ENCODE assay signal across 8 cellular contexts in the genomic region with DNA sequence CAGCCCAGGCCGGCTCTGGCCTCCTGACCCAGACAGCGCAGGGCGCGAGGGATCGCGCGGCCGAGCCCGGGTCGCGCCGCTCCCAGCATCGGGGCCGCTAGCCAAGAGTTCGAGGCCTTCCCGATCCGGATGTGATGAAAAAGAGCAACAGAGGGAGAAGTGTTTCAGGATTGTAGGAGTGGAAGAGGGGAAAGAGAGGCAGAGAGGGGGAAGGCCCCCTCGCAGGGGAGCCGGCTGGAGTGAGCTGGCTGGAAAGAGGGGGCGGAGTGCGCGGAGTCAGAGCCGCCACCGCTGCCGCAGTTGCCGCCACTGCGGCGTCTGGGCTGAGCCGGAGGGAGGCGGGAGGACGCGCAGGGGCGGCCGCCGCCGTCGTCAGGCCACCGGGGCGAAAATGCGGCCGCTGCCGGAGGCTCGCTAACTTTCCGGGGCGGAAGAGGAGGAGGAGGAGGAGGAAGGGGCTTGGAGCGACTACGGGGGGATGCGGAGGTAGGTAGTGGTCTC. TPM values are rescaled to one million over a fixed set of nuclear protein-coding genes. Genes with fewer than 3 reads are reported as not detected.
DNase-seq lines count a peak whose midpoint lies in the region; FAIRE-seq and TF ChIP-seq lines count a peak whose summit lies in the region.

No MANE protein-coding gene starts in this region.

- peaks cover 43% of the 10 kb centered on the region for H3K79me2 ChIP-seq in MM.1S (ENCODE audit: low read length)
- no peaks in the 10 kb centered on the region for H3K79me2 ChIP-seq in endothelial cell of umbilical vein (ENCODE audit: control insufficient read depth, insufficient read depth, low read length)

- peaks cover 4% of the 10 kb centered on the region; the same call in 1 of the 2 replicates for H3K36me3 ChIP-seq in MM.1S (replicated peaks; ENCODE audit: insufficient read depth, low read length)
- H3K36me3 ChIP-seq in endothelial cell of umbilical vein (ENCODE audit: control insufficient read depth in 2 of 2, extremely low read depth in 1 of 2, insufficient read depth in 2 of 2, low read length in 2 of 2), result no peaks in the 10 kb centered on the region

- no peaks in the 10 kb centered on the region for H3K9me1 ChIP-seq in endothelial cell of umbilical vein (replicated peaks; ENCODE audit: control insufficient read depth, extremely low read depth, insufficient read depth, low read length)

- peaks cover 46% of the 10 kb centered on the region for H3K4me1 ChIP-seq in MM.1S (ENCODE audit: low read length)
- H3K4me1 ChIP-seq in endothelial cell of umbilical vein (ENCODE audit: control insufficient read depth, extremely low read depth, insufficient read depth, low read length), result peaks cover 3% of the 10 kb centered on the region

- BruUV-seq in endothelial cell of umbilical vein (replicated peaks; lab: Mats Ljungman, UMichigan), result no TSS peak

- H3K4me2 ChIP-seq in MM.1S (ENCODE audit: low read depth, low read length) (peak overlapping the region; percentile 76), endothelial cell of umbilical vein (ENCODE audit: insufficient read depth, low read length) (peak overlapping the region; percentile 76)

- TF ChIP-seq POLR2A in H54 (IDR thresholded peaks at IDR 0.05; ENCODE audit: low read depth, low read length) (peak; percentile 82; the same call in 1 of the 2 replicates), endothelial cell of umbilical vein (IDR thresholded peaks at IDR 0.05; ENCODE audit: low read depth, low read length) (peak; percentile 62)

- H2AFZ ChIP-seq in MM.1S (ENCODE audit: low read length) (peak overlapping the region; percentile 90), endothelial cell of umbilical vein (ENCODE audit: low read depth, low read length) (peak overlapping the region; percentile 93)

- FAIRE-seq in H54 (lab: Jason Lieb, UNC) (no peak), endothelial cell of umbilical vein (lab: Jason Lieb, UNC) (no peak)

- CTCF ChIA-PET in GM10248 (lab: Yijun Ruan, JAX) (no interaction called here), endothelial cell of umbilical vein (lab: Charles Lee) (interaction anchor here (1.1 to 2.3 kb wide), 4 partner anchors 31 to 929 kb away, joined by 3 to 11 read pairs (median 7); no protein-coding TSS in a partner anchor)

- H3K27ac ChIP-seq in MM.1S (ENCODE audit: low read length) (peak overlapping the region; percentile 72), endothelial cell of umbilical vein (ENCODE audit: insufficient read depth, low read depth, low read length) (peak overlapping the region; percentile 58)

- H3K27me3 ChIP-seq in MM.1S (replicated peaks; ENCODE audit: insufficient read depth, low read length) (no peaks in the 10 kb centered on the region), endothelial cell of umbilical vein (ENCODE audit: control insufficient read depth in 2 of 2, insufficient read depth in 2 of 2, low read length in 2 of 2) (peaks cover 0 to 2% of the 10 kb centered on the region in 2 experiments)

- H3F3A ChIP-seq in MM.1S (ENCODE audit: insufficient read depth, low read length), result peaks cover 27% of the 10 kb centered on the region

- peak overlapping the region; percentile 74 for H3K4me3 ChIP-seq in MM.1S (ENCODE audit: low read length)
- H3K4me3 ChIP-seq in endothelial cell of umbilical vein (replicated peaks in 1 of 3; ENCODE audit: insufficient read depth in 1 of 3, low read depth in 1 of 3, low read length in 3 of 3), result peak overlapping the region; percentile 60 to 96 (median 73)

- intact Hi-C loops in endothelial cell of umbilical vein (cut with micrococcal nuclease), result loop anchor here (2.0 to 10.0 kb wide), 4 partner anchors 175 to 840 kb away; no protein-coding TSS in a partner anchor

- H3K9me3 ChIP-seq in MM.1S (replicated peaks; ENCODE audit: insufficient read depth, low read length), result no peaks in the 10 kb centered on the region
- no peaks in the 10 kb centered on the region for H3K9me3 ChIP-seq in endothelial cell of umbilical vein (replicated peaks; ENCODE audit: control insufficient read depth, insufficient read depth, low read length)

- TF ChIP-seq CTCF in GM10248 (IDR thresholded peaks at IDR 0.05; ENCODE audit: control extremely low read depth, extremely low read depth, low read depth, missing control alignments), result no peak
- TF ChIP-seq CTCF in MM.1S (IDR thresholded peaks at IDR 0.05; ENCODE audit: low read length), result no peak
- TF ChIP-seq CTCF in endothelial cell of umbilical vein (IDR thresholded peaks at IDR 0.05; ENCODE audit: extremely low read depth in 1 of 2, insufficient read depth in 1 of 2, low read depth in 1 of 2, low read length in 2 of 2), result no peak

- POLR2A ChIA-PET in GM10248 (lab: Yijun Ruan, JAX) (no interaction called here), endothelial cell of umbilical vein (lab: Charles Lee) (no interaction called here)

- H3K9ac ChIP-seq in MM.1S (ENCODE audit: low read length), result peak overlapping the region; percentile 91
- H3K9ac ChIP-seq in endothelial cell of umbilical vein (replicated peaks; ENCODE audit: extremely low read depth, insufficient read depth, low read length), result peak overlapping the region; percentile 93

- H4K20me1 ChIP-seq in MM.1S (ENCODE audit: insufficient read depth, low read length) (no peaks in the 10 kb centered on the region), endothelial cell of umbilical vein (replicated peaks; ENCODE audit: control insufficient read depth, extremely low read depth, insufficient read depth, low read length) (no peaks in the 10 kb centered on the region)

- dilution Hi-C loops in endothelial cell of umbilical vein (cut with MboI; ENCODE audit: extremely low pct_ligation_motif_present, low sequenced_read_pairs), result no loop called here

- H3K9me2 ChIP-seq in MM.1S (replicated peaks; ENCODE audit: insufficient read depth, low read length), result no peaks in the 10 kb centered on the region

- DNase-seq in GM10248 (ENCODE audit: extremely low spot score) (peak; percentile 69), H54 (ENCODE audit: insufficient read length, low spot score) (peak; percentile 65), MM.1S (peak; percentile 71), endothelial cell of umbilical vein (ENCODE audit: low read depth, low spot score) (peak; percentile 47), myocyte (ENCODE audit: low read depth) (peak; percentile 78), NCI-H2029 (lab: John Stamatoyannopoulos, UW) (no peak)
- DNase-seq in activated CD8-positive, alpha-beta memory T cell treated with anti-CD3 and anti-CD28 coated beads, Interleukin-2, amount 50 U/mL, for 24 hours (ENCODE audit: extremely low read depth), result peak; percentile 28
- peak; percentile 66 for DNase-seq in stimulated activated naive CD4-positive, alpha-beta T cell treated with Interleukin-2 at 50 U/mL for 16 hours (lab: John Stamatoyannopoulos, UW)

TF ChIP-seq in endothelial cell of umbilical vein, 7 proteins besides CTCF, POLR2A, EP300 and RAD21:
- TF ChIP-seq FOS (IDR thresholded peaks at IDR 0.05; ENCODE audit: borderline replicate concordance, insufficient read depth, low read length), result peak; percentile 42
- no peak for TF ChIP-seq JUN (IDR thresholded peaks at IDR 0.05; ENCODE audit: borderline replicate concordance, insufficient read depth, insufficient read length, low read depth)
- no peak for TF ChIP-seq EZH2 (IDR thresholded peaks at IDR 0.05; ENCODE audit: borderline replicate concordance, low read depth, low read length, severe bottlenecking)

RNA-seq across cellular contexts. Expression of gene MDFIC, which starts 0.3 kb away (rescaled TPM):
- total RNA-seq in endothelial cell of umbilical vein (13.7 and 14.2 TPM in 2 replicates), myocyte (82.2 and 87.9 TPM in 2 replicates)
- 4.0 and 6.5 TPM in 2 replicates for polyA plus RNA-seq in endothelial cell of umbilical vein
- 7.1 and 8.2 TPM in 2 replicates for polyA plus RNA-seq in endothelial cell of umbilical vein (2011; cell fraction: cytosol; rRNA removed)
- 5.5 and 6.9 TPM in 2 replicates for polyA plus RNA-seq in endothelial cell of umbilical vein (2011; cell fraction: nucleus; rRNA removed)
- 7.8 and 13.1 TPM in 2 replicates for polyA plus RNA-seq in endothelial cell of umbilical vein (2012)
- 20.1 and 26.7 TPM in 2 replicates for polyA minus RNA-seq in endothelial cell of umbilical vein
- 27.8 TPM for polyA minus RNA-seq in endothelial cell of umbilical vein (2011; cell fraction: cytosol; rRNA and poly(A)+ RNA removed)
- polyA minus RNA-seq in endothelial cell of umbilical vein (2011; cell fraction: nucleus; rRNA and poly(A)+ RNA removed), result 7.7 and 16.2 TPM in 2 replicates
- 30.7 TPM for polyA plus RNA-seq in myocyte (2012)
